Comparison of ENCODE assay signal across 10 cellular contexts in genomic region chr13:48319458-48320395, GRCh38. TPM values are rescaled to one million over a fixed set of nuclear protein-coding genes. Genes with fewer than 3 reads are reported as not detected.
A peak's percentile ranks its signal among the peaks of the same experiment; 100 is the strongest.
DNase-seq lines count a peak whose midpoint lies in the region; FAIRE-seq and TF ChIP-seq lines count a peak whose summit lies in the region.
"Had no signal": no experiment of that assay in that cellular context is flagged by ENCODE, and none has a peak within 500 bp of the region (broad histone marks: within the 10 kb centered on the region; RNA-seq: fewer than 3 reads in every experiment).

No MANE protein-coding gene starts in this region.

- 82% methylated on average over 40 of the region's 51 CpGs for WGBS in prostate gland

- CTCF ChIA-PET in activated CD4-positive, alpha-beta memory T cell treated with anti-CD3 and anti-CD28 coated beads for 36 hours (lab: Charles Lee), result interaction anchor here (1.3 kb wide), 1 partner anchor 260 kb away, joined by 4 read pairs; no protein-coding TSS in a partner anchor

- no peak for TF ChIP-seq POLR2A in GM12892 (IDR thresholded peaks at IDR 0.05; ENCODE audit: low read depth, low read length)
- no peak for TF ChIP-seq POLR2A in prostate gland (IDR thresholded peaks at IDR 0.05)

- H3K9me3 ChIP-seq in right atrium auricular region (peaks cover 0 to 12% of the 10 kb centered on the region in 2 donors), prostate gland (no peaks in the 10 kb centered on the region)

- no peaks in the 10 kb centered on the region for H3K27me3 ChIP-seq in right atrium auricular region
- no peaks in the 10 kb centered on the region for H3K27me3 ChIP-seq in prostate gland (replicated peaks; ENCODE audit: insufficient read depth)

- no peak overlapping the region for H3K27ac ChIP-seq in right atrium auricular region
- peak overlapping the region in 3 of 21 experiments; percentile 2 to 34 (median 11) for H3K27ac ChIP-seq in skin epidermis
- H3K27ac ChIP-seq in prostate gland, result no peak overlapping the region

- no peak overlapping the region for H3K27ac Mint-ChIP-seq in activated CD4-positive, alpha-beta memory T cell treated with anti-CD3 and anti-CD28 coated beads for 36 hours

- H3K36me3 Mint-ChIP-seq in activated CD4-positive, alpha-beta memory T cell treated with anti-CD3 and anti-CD28 coated beads for 36 hours, result peaks cover 23% of the 10 kb centered on the region

- peaks cover 10% of the 10 kb centered on the region for H3K9me3 Mint-ChIP-seq in activated CD4-positive, alpha-beta memory T cell treated with anti-CD3 and anti-CD28 coated beads for 36 hours

- POLR2A ChIA-PET in activated CD4-positive, alpha-beta memory T cell treated with anti-CD3 and anti-CD28 coated beads for 36 hours (lab: Charles Lee), result interaction anchor here (1.0 kb wide), 1 partner anchor 17 kb away, joined by 3 read pairs; no protein-coding TSS in a partner anchor

- DNase-seq in GM12892 (ENCODE audit: insufficient read length), result no peak
- DNase-seq in activated CD4-positive, alpha-beta memory T cell treated with anti-CD3 and anti-CD28 coated beads for 36 hours, result no peak
- no peak for DNase-seq in right atrium auricular region (ENCODE audit: low spot score)
- no peak for DNase-seq in RCC 7860 (ENCODE audit: low spot score)
- no peak for DNase-seq in prostate gland (ENCODE audit: low spot score)
- no peak for DNase-seq in SK-N-DZ (ENCODE audit: low spot score)
- DNase-seq: DND-41, glutamatergic neuron, RPMI8226 had no signal

- FAIRE-seq in GM12892 (lab: Jason Lieb, UNC), result peak; percentile 9
- FAIRE-seq in RCC 7860 (lab: Jason Lieb, UNC), result no peak

- intact Hi-C loops in activated CD4-positive, alpha-beta memory T cell treated with anti-CD3 and anti-CD28 coated beads for 36 hours (cut with micrococcal nuclease), result no loop called here
- intact Hi-C loops in prostate gland (cut with DNase I), result no loop called here

- TF ChIP-seq CTCF in right atrium auricular region (IDR thresholded peaks at IDR 0.05) (no peak), prostate gland (IDR thresholded peaks at IDR 0.05) (no peak)

- H3K4me1 ChIP-seq in right atrium auricular region, result no peaks in the 10 kb centered on the region
- H3K4me1 ChIP-seq in prostate gland (replicated peaks), result no peaks in the 10 kb centered on the region

- H3K4me3 ChIP-seq in right atrium auricular region (peak overlapping the region; percentile 12 to 40), skin epidermis (peak overlapping the region; percentile 4 to 46 (median 23)), prostate gland (no peak overlapping the region)

- no peaks in the 10 kb centered on the region for H3K27me3 Mint-ChIP-seq in activated CD4-positive, alpha-beta memory T cell treated with anti-CD3 and anti-CD28 coated beads for 36 hours

- peak overlapping the region; percentile 64 for H3K4me3 Mint-ChIP-seq in activated CD4-positive, alpha-beta memory T cell treated with anti-CD3 and anti-CD28 coated beads for 36 hours

- H3K4me1 Mint-ChIP-seq in activated CD4-positive, alpha-beta memory T cell treated with anti-CD3 and anti-CD28 coated beads for 36 hours (ENCODE audit: low read depth), result peaks cover 28% of the 10 kb centered on the region

- peaks cover 5% of the 10 kb centered on the region for H3K36me3 ChIP-seq in right atrium auricular region
- no peaks in the 10 kb centered on the region for H3K36me3 ChIP-seq in prostate gland

RNA-seq across cellular contexts. Expression of gene RB1, which starts 16.2 kb away (rescaled TPM):
- polyA plus RNA-seq in GM12892 (2012; ENCODE audit: missing spikeins), result 14.9 TPM
- total RNA-seq in activated CD4-positive, alpha-beta memory T cell treated with anti-CD3 and anti-CD28 coated beads for 36 hours, result 10 to 100 TPM; 26.5 to 28.8 TPM
- total RNA-seq in right atrium auricular region, result 10 to 100 TPM; 24.3 to 27.1 TPM
- 10 to 100 TPM; 42.1 to 43.7 TPM for total RNA-seq in prostate gland
- polyA plus RNA-seq in SK-N-DZ (2014; cell fraction: cytosol; rRNA removed), result 38.6 and 43.5 TPM in 2 replicates
- polyA plus RNA-seq in SK-N-DZ (2014; cell fraction: nucleus; rRNA removed), result 31.7 and 34.3 TPM in 2 replicates

Comparison
In these comparisons a context has a peak if more than half of its experiments do, and no peak if none do; other contexts are left out.
1. H3K4me3 ChIP-seq: peak in right atrium auricular region (2 of 2) and skin epidermis (7 of 7); none in prostate gland (0 of 2).